ENCODE assay signal across 8 cellular contexts in the genomic region with DNA sequence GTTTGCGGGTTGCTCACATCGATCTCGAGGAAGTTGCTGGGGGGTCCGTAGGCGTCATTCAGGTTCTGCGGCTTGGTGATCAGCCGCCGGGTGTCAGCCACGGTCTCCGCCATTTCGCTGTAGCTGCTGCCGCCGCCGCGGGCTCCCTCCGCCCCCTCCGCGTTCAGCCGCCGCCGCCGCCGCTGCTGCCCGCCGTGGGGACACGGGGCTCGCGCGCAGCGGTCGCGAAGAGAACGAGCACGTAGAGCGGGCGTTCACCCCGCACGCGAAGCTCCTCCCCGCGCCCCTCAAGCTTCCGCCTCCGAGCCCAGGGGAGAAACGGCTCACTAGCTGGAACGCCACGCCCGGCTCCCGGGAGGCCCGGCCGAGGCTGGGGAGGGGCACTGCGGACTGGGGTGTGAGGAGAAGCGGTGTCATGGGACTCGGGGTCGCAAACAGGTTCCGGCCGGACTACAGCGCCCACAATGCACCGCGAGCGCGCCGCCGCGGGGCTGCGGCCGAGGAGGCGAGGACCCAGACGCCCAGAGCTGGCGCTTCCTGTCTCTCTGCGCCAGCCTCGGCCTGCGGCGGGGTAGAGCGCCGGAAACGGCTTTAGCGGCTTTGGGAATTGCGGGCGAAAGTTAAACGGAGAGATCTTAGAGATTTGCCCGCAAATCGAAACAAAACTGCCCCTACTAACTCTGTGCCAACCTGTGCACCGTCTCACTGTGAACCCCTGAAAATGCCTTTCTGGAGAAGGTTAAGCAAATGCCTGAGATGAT. TPM values are rescaled to one million over a fixed set of nuclear protein-coding genes. Genes with fewer than 3 reads are reported as not detected.
A peak's percentile ranks its signal among the peaks of the same experiment; 100 is the strongest.
DNase-seq lines count a peak whose midpoint lies in the region; ATAC-seq and TF ChIP-seq lines count a peak whose summit lies in the region.

A gene (minus strand): TSS at position 232 of the 761 bp plus-strand sequence. CDS start 119 bp downstream, at position 113.

- H3K27me3 ChIP-seq in adipocyte (replicated peaks; ENCODE audit: control insufficient read depth, insufficient read depth, low read length) (no peaks in the 10 kb centered on the region), parathyroid adenoma (ENCODE audit: control insufficient read depth, insufficient read depth, low read length) (no peaks in the 10 kb centered on the region), tibial nerve (no peaks in the 10 kb centered on the region)

- H3K4me3 ChIP-seq in adipocyte (ENCODE audit: low read length), result peak within 1 kb of the TSS; percentile 82
- peak within 1 kb of the TSS; percentile 94 for H3K4me3 ChIP-seq in parathyroid adenoma (ENCODE audit: low read depth, low read length)
- H3K4me3 ChIP-seq in tibial nerve, result peak within 1 kb of the TSS; percentile 65 to 95 (median 76)

- ATAC-seq in HG02759 (IDR thresholded peaks at IDR 0.05; ENCODE audit: unreplicated experiment) (peak; percentile 91), Right ventricle myocardium superior (ENCODE audit: poor library complexity) (peak; percentile 98)

- H3K9ac ChIP-seq in adipocyte (ENCODE audit: low read length) (peak within 1 kb of the TSS; percentile 88), parathyroid adenoma (peak within 1 kb of the TSS; percentile 95)

- DNase-seq in NCI-H1417 (lab: John Stamatoyannopoulos, UW), result peak; percentile 93 to 100 (median 96)
- DNase-seq in T follicular helper cell (ENCODE audit: low read depth), result peak; percentile 72
- DNase-seq in adipocyte (ENCODE audit: low read depth), result peak; percentile 97
- peak; percentile 96 for DNase-seq in Right ventricle myocardium superior
- peak; percentile 84 to 85 for DNase-seq in tibial nerve (ENCODE audit: low spot score in 2 of 2)

- TF ChIP-seq EP300 in tibial nerve (IDR thresholded peaks at IDR 0.05), result peak; percentile 62 to 95

- WGBS in tibial nerve, 2 donors, result 0% methylated on average over 36 to 48 of the region's 83 CpGs

- H3K36me3 ChIP-seq in adipocyte (ENCODE audit: control insufficient read depth, insufficient read depth, low read length, severe bottlenecking), result peaks cover 3% of the 10 kb centered on the region
- no peaks in the 10 kb centered on the region for H3K36me3 ChIP-seq in parathyroid adenoma (ENCODE audit: control insufficient read depth, insufficient read depth, low read length)
- peaks cover 0 to 4% (median 0%) of the 10 kb centered on the region in 3 donors for H3K36me3 ChIP-seq in tibial nerve

- H3K4me2 ChIP-seq in parathyroid adenoma (ENCODE audit: low read length), result peak within 1 kb of the TSS; percentile 72

- H3K79me2 ChIP-seq in parathyroid adenoma, result peaks cover 10% of the 10 kb centered on the region

- peak within 1 kb of the TSS; percentile 97 for H2AFZ ChIP-seq in parathyroid adenoma

- peak; percentile 42 to 78 for TF ChIP-seq POLR2A in tibial nerve (IDR thresholded peaks at IDR 0.05)

- H3K9me3 ChIP-seq in adipocyte (ENCODE audit: control insufficient read depth, low read length) (no peaks in the 10 kb centered on the region), parathyroid adenoma (ENCODE audit: control insufficient read depth, low read length) (no peaks in the 10 kb centered on the region), tibial nerve (no peaks in the 10 kb centered on the region)

- H3K27ac ChIP-seq in parathyroid adenoma (peak within 1 kb of the TSS; percentile 94), tibial nerve (peak within 1 kb of the TSS; percentile 84 to 99 (median 98))

- H3K4me1 ChIP-seq in adipocyte (ENCODE audit: control insufficient read depth, insufficient read depth, low read length) (peaks cover 8% of the 10 kb centered on the region), parathyroid adenoma (no peaks in the 10 kb centered on the region), tibial nerve (peaks cover 0 to 41% (median 5%) of the 10 kb centered on the region in 4 donors)

- TF ChIP-seq CTCF in GM12874 (IDR thresholded peaks at IDR 0.05; ENCODE audit: insufficient read depth, low read depth, low read length) (0 out of 2 replicates have a peak, but pooled peaks have one; percentile 5), parathyroid adenoma (IDR thresholded peaks at IDR 0.05) (no peak), tibial nerve (IDR thresholded peaks at IDR 0.05) (peak in 3 of 5 experiments; percentile 18 to 43 (median 36))

- intact Hi-C loops in Right ventricle myocardium superior (cut with DNase I), result loop anchor here (2.0 kb wide), 1 partner anchor 34 kb away; a partner anchor contains a TSS

RNA-seq across cellular contexts. Expression of the gene that starts here (rescaled TPM):
- total RNA-seq in Right ventricle myocardium superior (269 TPM), tibial nerve (100 to 1,000 TPM; 123 to 182 (median 170) TPM)

Comparison
In these comparisons a context has a peak if more than half of its experiments do, and no peak if none do; other contexts are left out.
1. Peak in every context shown above with its lines: DNase-seq, ATAC-seq, H3K4me3 ChIP-seq and H3K27ac ChIP-seq.